8 cellular contexts compared by ENCODE assay signal in the genomic region with DNA sequence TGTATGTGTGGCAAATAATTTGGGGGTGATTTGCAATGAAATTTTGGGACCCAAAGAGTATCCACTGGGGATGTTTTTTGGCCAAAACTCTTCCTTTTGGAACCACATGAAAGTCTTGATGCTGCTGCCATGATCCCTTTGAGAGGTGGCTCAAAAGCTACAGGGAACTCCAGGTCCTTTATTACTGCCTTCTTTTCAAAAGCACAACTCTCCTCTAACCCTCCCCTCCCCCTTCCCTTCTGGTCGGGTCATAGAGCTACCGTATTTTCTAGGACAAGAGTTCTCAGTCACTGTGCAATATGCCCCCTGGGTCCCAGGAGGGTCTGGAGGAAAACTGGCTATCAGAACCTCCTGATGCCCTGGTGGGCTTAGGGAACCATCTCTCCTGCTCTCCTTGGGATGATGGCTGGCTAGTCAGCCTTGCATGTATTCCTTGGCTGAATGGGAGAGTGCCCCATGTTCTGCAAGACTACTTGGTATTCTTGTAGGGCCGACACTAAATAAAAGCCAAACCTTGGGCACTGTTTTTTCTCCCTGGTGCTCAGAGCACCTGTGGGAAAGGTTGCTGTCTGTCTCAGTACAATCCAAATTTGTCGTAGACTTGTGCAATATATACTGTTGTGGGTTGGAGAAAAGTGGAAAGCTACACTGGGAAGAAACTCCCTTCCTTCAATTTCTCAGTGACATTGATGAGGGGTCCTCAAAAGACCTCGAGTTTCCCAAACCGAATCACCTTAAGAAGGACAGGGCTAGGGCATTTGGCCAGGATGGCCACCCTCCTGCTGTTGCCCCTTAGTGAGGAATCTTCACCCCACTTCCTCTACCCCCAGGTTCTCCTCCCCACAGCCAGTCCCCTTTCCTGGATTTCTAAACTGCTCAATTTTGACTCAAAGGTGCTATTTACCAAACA. TPM values are rescaled to one million over a fixed set of nuclear protein-coding genes. Genes with fewer than 3 reads are reported as not detected.
DNase-seq lines count a peak whose midpoint lies in the region; ATAC-seq and TF ChIP-seq lines count a peak whose summit lies in the region.

No MANE protein-coding gene starts in this region.

- no peaks in the 10 kb centered on the region for H3K27me3 ChIP-seq in WERI-Rb-1 (ENCODE audit: insufficient read depth, low read depth, severe bottlenecking)

- TF ChIP-seq CTCF in WERI-Rb-1 (IDR thresholded peaks at IDR 0.05; ENCODE audit: low read depth, low read length) (no peak), glutamatergic neuron (IDR thresholded peaks at IDR 0.05; ENCODE audit: partially characterized antibody, unreplicated experiment) (no peak)

- DNase-seq in WERI-Rb-1 (no peak), glutamatergic neuron (no peak), AML-193 (lab: John Stamatoyannopoulos, UW) (no peak)
- DNase-seq in activated CD4-positive, CD25-positive, alpha-beta regulatory T cell treated with anti-CD3 and anti-CD28 coated beads, Interleukin-2, amount 50 U/mL, for 72 hours = no peak

- ATAC-seq in GM18867 (IDR thresholded peaks at IDR 0.05; ENCODE audit: unreplicated experiment) = no peak
- no peak for ATAC-seq in GM21717 (IDR thresholded peaks at IDR 0.05; ENCODE audit: unreplicated experiment)

- H3K4me3 ChIP-seq in WERI-Rb-1 (ENCODE audit: low read depth, low read length) (peak overlapping the region; percentile 9), skin epidermis (peak overlapping the region; percentile 61 to 99 (median 76))

- H3K27ac ChIP-seq in WERI-Rb-1 (no peak overlapping the region), skin epidermis (peak overlapping the region in 12 of 21 experiments; percentile 6 to 100 (median 98))

- peak overlapping the region; percentile 59 for H3K27ac Mint-ChIP-seq in glutamatergic neuron (ENCODE audit: unreplicated experiment)

- H3K27me3 Mint-ChIP-seq in glutamatergic neuron (ENCODE audit: unreplicated experiment) = peaks cover 18% of the 10 kb centered on the region

- H3K4me3 Mint-ChIP-seq in glutamatergic neuron (ENCODE audit: unreplicated experiment) = peak overlapping the region; percentile 100

- peaks cover 19% of the 10 kb centered on the region for H3K9me3 Mint-ChIP-seq in glutamatergic neuron (ENCODE audit: unreplicated experiment)

- H3K36me3 ChIP-seq in WERI-Rb-1 = peaks cover 57% of the 10 kb centered on the region

- H3K4me1 Mint-ChIP-seq in glutamatergic neuron (ENCODE audit: low read depth, unreplicated experiment) = peaks cover 40% of the 10 kb centered on the region

- H3K9me3 ChIP-seq in WERI-Rb-1 (ENCODE audit: severe bottlenecking) = no peaks in the 10 kb centered on the region

- TF ChIP-seq POLR2A in GM19193 (IDR thresholded peaks at IDR 0.05; ENCODE audit: extremely low read depth, insufficient read depth, insufficient read length) = peak; percentile 49

- peaks cover 16% of the 10 kb centered on the region for H3K36me3 Mint-ChIP-seq in glutamatergic neuron (ENCODE audit: unreplicated experiment)

RNA-seq across cellular contexts. Expression of a gene that starts 3.1 kb away (rescaled TPM):
- 88.6 TPM for total RNA-seq in glutamatergic neuron (ENCODE audit: unreplicated experiment)

RNA-seq across cellular contexts. Expression of a gene that starts 42.5 kb away (rescaled TPM):
- not detected for total RNA-seq in glutamatergic neuron (ENCODE audit: unreplicated experiment)
